22 cellular contexts compared by ENCODE assay signal in the genomic region with DNA sequence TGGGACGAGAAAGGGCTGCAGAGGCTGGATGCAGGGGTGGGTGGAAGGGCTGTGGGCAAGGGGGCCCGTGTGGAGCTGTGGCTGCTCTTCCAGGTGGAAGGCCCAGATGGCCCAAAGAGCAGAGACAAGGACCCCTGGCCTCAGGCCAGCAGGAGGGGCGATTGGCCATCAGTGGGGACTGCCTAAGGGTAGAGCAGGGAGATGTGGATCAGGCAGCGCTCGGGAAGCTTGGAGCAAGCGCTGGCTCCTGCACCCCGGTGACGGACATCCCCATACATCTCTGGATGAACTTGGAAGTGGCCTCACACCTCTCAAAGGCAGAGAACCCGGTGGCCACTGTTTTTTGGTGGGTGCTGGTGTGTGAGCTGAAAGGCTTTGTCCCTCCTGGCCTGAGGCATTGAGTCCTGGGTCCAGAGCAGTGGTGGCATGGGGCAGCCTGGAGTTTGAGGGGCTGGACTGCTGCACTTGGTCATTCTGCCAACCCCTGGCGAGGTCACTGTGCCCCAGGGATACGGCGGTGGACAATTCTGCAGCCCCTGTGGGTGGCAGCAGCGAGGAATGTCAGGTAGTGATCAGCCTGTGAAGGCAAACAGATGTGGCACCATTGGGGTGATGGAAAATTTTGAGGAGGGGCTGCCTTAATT. TPM values are rescaled to one million over a fixed set of nuclear protein-coding genes. Genes with fewer than 3 reads are reported as not detected.
A peak's percentile ranks its signal among the peaks of the same experiment; 100 is the strongest.
DNase-seq lines count a peak whose midpoint lies in the region; ATAC-seq and TF ChIP-seq lines count a peak whose summit lies in the region.
"Had no signal": no experiment of that assay in that cellular context is flagged by ENCODE, and none has a peak within 500 bp of the region (broad histone marks: within the 10 kb centered on the region; RNA-seq: fewer than 3 reads in every experiment).

No MANE protein-coding gene starts in this region.

- ATAC-seq in effector memory CD8-positive, alpha-beta T cell (replicated peaks) = no peak
- no peak for ATAC-seq in stimulated activated effector memory CD8-positive, alpha-beta T cell treated with anti-CD3 and anti-CD28 coated beads, Interleukin-12 subunit alpha, Interleukin-12 subunit beta, amount 100 ng/mL, for 72 hours
- ATAC-seq: left colon had no signal

- H3K4me3 ChIP-seq in dorsolateral prefrontal cortex = no peak overlapping the region
- H3K4me3 ChIP-seq: adrenal gland, esophagus muscularis mucosa, thoracic aorta had no signal

- intact Hi-C loops in dorsolateral prefrontal cortex (cut with DNase I) = no loop called here

- DNase-seq in activated naive CD4-positive, alpha-beta T cell treated with anti-CD3 and anti-CD28 coated beads, Interleukin-2, amount 50 U/mL, for 16 hours = no peak
- peak; percentile 21 for DNase-seq in GM13976 (ENCODE audit: low spot score)
- no peak for DNase-seq in effector memory CD8-positive, alpha-beta T cell
- DNase-seq in stimulated activated effector memory CD8-positive, alpha-beta T cell treated with anti-CD3 and anti-CD28 coated beads, Interleukin-12 subunit alpha, Interleukin-12 subunit beta, amount 100 ng/mL, for 72 hours (ENCODE audit: low spot score in 2 of 2) = no peak
- DNase-seq in SW480 (ENCODE audit: low spot score) = no peak
- no peak for DNase-seq in GM10248 (ENCODE audit: extremely low spot score)
- no peak for DNase-seq in dorsolateral prefrontal cortex
- DNase-seq: activated CD4-positive, alpha-beta T cell treated with anti-CD3 and anti-CD28 coated beads, Interleukin-2, amount 50 U/mL, for 48 hours; activated T-cell treated with anti-CD3 and anti-CD28 coated beads, Interleukin-2, amount 50 U/mL, for 48 hours; adrenal gland; caudate nucleus; DND-41; KG1; left colon; NCI-H2029; NCI-H446; RPMI8226 had no signal

- peak overlapping the region; percentile 41 for H3K27ac Mint-ChIP-seq in activated naive CD4-positive, alpha-beta T cell treated with anti-CD3 and anti-CD28 coated beads, Interleukin-2, amount 50 U/mL, for 24 hours
- peak overlapping the region; percentile 52 to 78 for H3K27ac Mint-ChIP-seq in effector memory CD8-positive, alpha-beta T cell
- peak overlapping the region; percentile 86 for H3K27ac Mint-ChIP-seq in stimulated activated effector memory CD8-positive, alpha-beta T cell treated with anti-CD3 and anti-CD28 coated beads, Interleukin-12 subunit alpha, Interleukin-12 subunit beta, amount 100 ng/mL, for 72 hours

- no peak overlapping the region for H3K4me3 Mint-ChIP-seq in activated naive CD4-positive, alpha-beta T cell treated with anti-CD3 and anti-CD28 coated beads, Interleukin-2, amount 50 U/mL, for 24 hours
- H3K4me3 Mint-ChIP-seq in effector memory CD8-positive, alpha-beta T cell = no peak overlapping the region
- H3K4me3 Mint-ChIP-seq in stimulated activated effector memory CD8-positive, alpha-beta T cell treated with anti-CD3 and anti-CD28 coated beads, Interleukin-12 subunit alpha, Interleukin-12 subunit beta, amount 100 ng/mL, for 72 hours = no peak overlapping the region

- H3K27me3 Mint-ChIP-seq in activated naive CD4-positive, alpha-beta T cell treated with anti-CD3 and anti-CD28 coated beads, Interleukin-2, amount 50 U/mL, for 24 hours = no peaks in the 10 kb centered on the region
- no peaks in the 10 kb centered on the region for H3K27me3 Mint-ChIP-seq in effector memory CD8-positive, alpha-beta T cell

- no peaks in the 10 kb centered on the region for H3K27me3 ChIP-seq in dorsolateral prefrontal cortex
- H3K27me3 ChIP-seq: adrenal gland, esophagus muscularis mucosa, neutrophil had no signal

- H3K4me1 Mint-ChIP-seq in activated naive CD4-positive, alpha-beta T cell treated with anti-CD3 and anti-CD28 coated beads, Interleukin-2, amount 50 U/mL, for 24 hours = peaks cover 33% of the 10 kb centered on the region
- H3K4me1 Mint-ChIP-seq in effector memory CD8-positive, alpha-beta T cell (ENCODE audit: low read depth in 2 of 2) = peaks cover 28 to 43% of the 10 kb centered on the region in 2 donors
- H3K4me1 Mint-ChIP-seq in stimulated activated effector memory CD8-positive, alpha-beta T cell treated with anti-CD3 and anti-CD28 coated beads, Interleukin-12 subunit alpha, Interleukin-12 subunit beta, amount 100 ng/mL, for 72 hours = peaks cover 62% of the 10 kb centered on the region

- POLR2A ChIA-PET in GM10248 (lab: Yijun Ruan, JAX) = interaction anchor here (0.6 to 2.3 kb wide), 4 partner anchors 15 to 113 kb away, joined by 3 to 8 read pairs (median 5); partner anchors contain the start of gene NEAT1

- H3K27ac ChIP-seq in dorsolateral prefrontal cortex = peak overlapping the region in 14 of 59 donors; percentile 12 to 86 (median 60)
- H3K27ac ChIP-seq: neutrophil, thoracic aorta had no signal

- CTCF ChIA-PET in GM10248 (lab: Yijun Ruan, JAX) = no interaction called here

- TF ChIP-seq CTCF in GM13976 (IDR thresholded peaks at IDR 0.05; ENCODE audit: borderline replicate concordance, control extremely low read depth, extremely low read depth, insufficient read depth, missing control alignments) (no peak), GM10248 (IDR thresholded peaks at IDR 0.05; ENCODE audit: control extremely low read depth, extremely low read depth, low read depth, missing control alignments) (no peak), dorsolateral prefrontal cortex (IDR thresholded peaks at IDR 0.05 in 54 of 56, conservative IDR thresholded peaks at IDR 0.05 in 2 of 56; ENCODE audit: low read depth in 1 of 56, partially characterized antibody in 56 of 56) (no peak)

- in situ Hi-C loops in GM13976 (cut with MboI; ENCODE audit: low sequenced_read_pairs, unreplicated experiment) = no loop called here

- no peaks in the 10 kb centered on the region for H3K9me3 Mint-ChIP-seq in activated naive CD4-positive, alpha-beta T cell treated with anti-CD3 and anti-CD28 coated beads, Interleukin-2, amount 50 U/mL, for 24 hours
- H3K9me3 Mint-ChIP-seq in effector memory CD8-positive, alpha-beta T cell = no peaks in the 10 kb centered on the region
- H3K9me3 Mint-ChIP-seq in stimulated activated effector memory CD8-positive, alpha-beta T cell treated with anti-CD3 and anti-CD28 coated beads, Interleukin-12 subunit alpha, Interleukin-12 subunit beta, amount 100 ng/mL, for 72 hours = no peaks in the 10 kb centered on the region

- H3K36me3 Mint-ChIP-seq in activated naive CD4-positive, alpha-beta T cell treated with anti-CD3 and anti-CD28 coated beads, Interleukin-2, amount 50 U/mL, for 24 hours = peaks cover 5% of the 10 kb centered on the region
- H3K36me3 Mint-ChIP-seq in effector memory CD8-positive, alpha-beta T cell (ENCODE audit: insufficient read depth) = peaks cover 14% of the 10 kb centered on the region
- H3K36me3 Mint-ChIP-seq in stimulated activated effector memory CD8-positive, alpha-beta T cell treated with anti-CD3 and anti-CD28 coated beads, Interleukin-12 subunit alpha, Interleukin-12 subunit beta, amount 100 ng/mL, for 72 hours = peaks cover 64% of the 10 kb centered on the region

RNA-seq across cellular contexts. Expression of gene FRMD8, which starts 5.9 kb away (rescaled TPM):
- 10 to 100 TPM; 14.1 to 50.3 (median 21.7) TPM for total RNA-seq in dorsolateral prefrontal cortex

RNA-seq across cellular contexts. Expression of gene SLC25A45, which starts 9.9 kb away (rescaled TPM):
- total RNA-seq in dorsolateral prefrontal cortex = 10 to 100 TPM in 51 of 120 experiments, 1 to 10 TPM in 69; 3.6 to 18.2 (median 9.0) TPM

RNA-seq across cellular contexts. Expression of gene NEAT1, which starts 30.3 kb away (rescaled TPM):
- 1,000 to 10,000 TPM in 5 of 120 experiments, 100 to 1,000 TPM in 115; 106 to 1,508 (median 405) TPM for total RNA-seq in dorsolateral prefrontal cortex

RNA-seq across cellular contexts. Expression of gene TIGD3, which starts 37.8 kb away (rescaled TPM):
- total RNA-seq in dorsolateral prefrontal cortex = 1 to 10 TPM in 119 of 120 experiments, under 1 TPM in 1; 0.77 to 4.5 (median 2.4) TPM
- total RNA-seq: renal cortical epithelial cell, thoracic aorta had no signal

RNA-seq across cellular contexts. Expression of gene DPF2, which starts 58.7 kb away (rescaled TPM):
- total RNA-seq in dorsolateral prefrontal cortex = 100 to 1,000 TPM in 5 of 120 experiments, 10 to 100 TPM in 115; 51.4 to 114 (median 73.5) TPM
